In genomic region chr7:36186359-36186758, GRCh38 we compare ENCODE assay signal across 27 cellular contexts. TPM values are rescaled to one million over a fixed set of nuclear protein-coding genes. Genes with fewer than 3 reads are reported as not detected.
A peak's percentile ranks its signal among the peaks of the same experiment; 100 is the strongest.
DNase-seq lines count a peak whose midpoint lies in the region; ATAC-seq and TF ChIP-seq lines count a peak whose summit lies in the region.
"Had no signal": no experiment of that assay in that cellular context is flagged by ENCODE, and none has a peak within 500 bp of the region (broad histone marks: within the 10 kb centered on the region; RNA-seq: fewer than 3 reads in every experiment).

No MANE protein-coding gene starts in this region.

- no peak for ATAC-seq in HG03108 (IDR thresholded peaks at IDR 0.05; ENCODE audit: unreplicated experiment)
- ATAC-seq in HG03354 (IDR thresholded peaks at IDR 0.05; ENCODE audit: poor library complexity, severe bottlenecking, unreplicated experiment): no peak
- ATAC-seq: CD8-positive, alpha-beta T cell; Right ventricle myocardium inferior; SK-N-SH treated with all-trans-retinoic acid at 6 μM for 48 hours had no signal

- peak; percentile 41 for TF ChIP-seq CTCF in DOHH2 (IDR thresholded peaks at IDR 0.05; ENCODE audit: low read depth, low read length, poor library complexity, severe bottlenecking)
- no peak for TF ChIP-seq CTCF in OCI-LY7 (conservative IDR thresholded peaks at IDR 0.05; ENCODE audit: low read length)
- no peak for TF ChIP-seq CTCF in endodermal cell (conservative IDR thresholded peaks at IDR 0.05)
- no peak for TF ChIP-seq CTCF in sigmoid colon (IDR thresholded peaks at IDR 0.05)

- H3K4me1 Mint-ChIP-seq in endodermal cell: peaks cover 40% of the 10 kb centered on the region

- H3K9me2 ChIP-seq in DOHH2 (replicated peaks; ENCODE audit: control insufficient read depth, low read length) (no peaks in the 10 kb centered on the region), OCI-LY7 (ENCODE audit: insufficient read depth, low read length) (no peaks in the 10 kb centered on the region)

- no peak for TF ChIP-seq EP300 in sigmoid colon (IDR thresholded peaks at IDR 0.05)

- H3K4me2 ChIP-seq in DOHH2 (ENCODE audit: low read length): peak overlapping the region; percentile 93
- H3K4me2 ChIP-seq in OCI-LY7 (ENCODE audit: low read length): peak overlapping the region; percentile 66
- H3K4me2 ChIP-seq: KMS-11 had no signal

- no peaks in the 10 kb centered on the region for H3K27me3 ChIP-seq in DOHH2 (ENCODE audit: control insufficient read depth, low read length)
- no peaks in the 10 kb centered on the region for H3K27me3 ChIP-seq in endodermal cell (ENCODE audit: control insufficient read depth, insufficient read depth, low read length, poor library complexity, severe bottlenecking)
- no peaks in the 10 kb centered on the region for H3K27me3 ChIP-seq in sigmoid colon

- no peaks in the 10 kb centered on the region for H3K9me3 Mint-ChIP-seq in endodermal cell
- H3K9me3 Mint-ChIP-seq: CD8-positive, alpha-beta T cell had no signal

- intact Hi-C loops in OCI-LY7 (cut with micrococcal nuclease; ENCODE audit: unreplicated experiment) (no loop called here), sigmoid colon (cut with DNase I) (no loop called here)

- CTCF ChIA-PET in OCI-LY7 (lab: Charles Lee; ENCODE audit: unreplicated experiment): interaction anchor here (0.6 to 0.8 kb wide), 2 partner anchors 106 to 492 kb away, joined by 3 read pairs; no protein-coding TSS in a partner anchor

- H3K4me1 ChIP-seq in DOHH2 (ENCODE audit: control insufficient read depth, low read length): peaks cover 100% of the 10 kb centered on the region
- peaks cover 75% of the 10 kb centered on the region for H3K4me1 ChIP-seq in OCI-LY7 (ENCODE audit: insufficient read depth, low read length, poor library complexity, severe bottlenecking)
- peaks cover 18% of the 10 kb centered on the region for H3K4me1 ChIP-seq in endodermal cell (ENCODE audit: control insufficient read depth, insufficient read depth, low read length)
- H3K4me1 ChIP-seq in sigmoid colon: peaks cover 0 to 57% (median 42%) of the 10 kb centered on the region in 4 donors
- H3K4me1 ChIP-seq: Caco-2, SJCRH30 had no signal

- no peak overlapping the region for H3K4me3 Mint-ChIP-seq in endodermal cell
- H3K4me3 Mint-ChIP-seq: CD8-positive, alpha-beta T cell had no signal

- H3K9me3 ChIP-seq in DOHH2 (ENCODE audit: control insufficient read depth, insufficient read depth, low read length): no peaks in the 10 kb centered on the region
- no peaks in the 10 kb centered on the region for H3K9me3 ChIP-seq in OCI-LY7 (ENCODE audit: low read length)
- no peaks in the 10 kb centered on the region for H3K9me3 ChIP-seq in endodermal cell (ENCODE audit: control insufficient read depth, low read length)
- H3K9me3 ChIP-seq in sigmoid colon: no peaks in the 10 kb centered on the region
- H3K9me3 ChIP-seq: Caco-2, SJCRH30 had no signal

- no peak overlapping the region for H3K9ac ChIP-seq in endodermal cell (ENCODE audit: extremely low read depth, low read length, poor library complexity, severe bottlenecking)
- H3K9ac ChIP-seq: GM23248, KMS-11 had no signal

- POLR2A ChIA-PET in OCI-LY7 (lab: Charles Lee): interaction anchor here (0.7 to 1.3 kb wide), 7 partner anchors 8 to 32 kb away, joined by 3 to 6 read pairs (median 3); no protein-coding TSS in a partner anchor

- BruUV-seq in OCI-LY7 (replicated peaks; lab: Mats Ljungman, UMichigan): no TSS peak

- peak overlapping the region; percentile 97 for H3K27ac ChIP-seq in DOHH2 (ENCODE audit: low read depth, low read length)
- no peak overlapping the region for H3K27ac ChIP-seq in OCI-LY7 (ENCODE audit: low read depth, low read length, poor library complexity, severe bottlenecking)
- H3K27ac ChIP-seq in endodermal cell (ENCODE audit: low read depth, low read length): no peak overlapping the region
- peak overlapping the region in 3 of 4 donors; percentile 15 to 44 (median 19) for H3K27ac ChIP-seq in sigmoid colon
- H3K27ac ChIP-seq: GM23248, KMS-11, SJCRH30 had no signal

- no peaks in the 10 kb centered on the region for H4K20me1 ChIP-seq in DOHH2 (ENCODE audit: control insufficient read depth, insufficient read depth, low read depth, low read length)
- H4K20me1 ChIP-seq in OCI-LY7 (ENCODE audit: insufficient read depth, low read length): no peaks in the 10 kb centered on the region

- peaks cover 96% of the 10 kb centered on the region for H3K79me2 ChIP-seq in DOHH2 (ENCODE audit: control insufficient read depth, low read length)
- no peaks in the 10 kb centered on the region for H3K79me2 ChIP-seq in OCI-LY7 (ENCODE audit: insufficient read depth, low read depth, low read length)

- 89 to 95% methylated on average over 2 to 4 of the region's 4 CpGs for whole genome bisulfite sequencing in endodermal cell (ENCODE audit: insufficient coverage in 1 of 2, insufficient read length in 1 of 2), 2 experiments
- 80 to 85% methylated on average over 4 of the region's 4 CpGs for WGBS in sigmoid colon, 2 donors

- H3K36me3 Mint-ChIP-seq in endodermal cell (ENCODE audit: low read depth): no peaks in the 10 kb centered on the region
- H3K36me3 Mint-ChIP-seq: CD8-positive, alpha-beta T cell had no signal

- H3F3A ChIP-seq in DOHH2 (ENCODE audit: control insufficient read depth, insufficient read depth): peaks cover 68% of the 10 kb centered on the region

- H3K27me3 Mint-ChIP-seq in endodermal cell (ENCODE audit: insufficient read depth): no peaks in the 10 kb centered on the region

- H3K36me3 ChIP-seq in DOHH2 (ENCODE audit: control insufficient read depth, low read length): peaks cover 52% of the 10 kb centered on the region
- no peaks in the 10 kb centered on the region for H3K36me3 ChIP-seq in OCI-LY7 (ENCODE audit: insufficient read depth, low read length)
- no peaks in the 10 kb centered on the region for H3K36me3 ChIP-seq in endodermal cell (ENCODE audit: control insufficient read depth, insufficient read depth, low read length)
- no peaks in the 10 kb centered on the region for H3K36me3 ChIP-seq in sigmoid colon
- H3K36me3 ChIP-seq: SJCRH30 had no signal

- peak overlapping the region; percentile 73 for H2AFZ ChIP-seq in OCI-LY7 (ENCODE audit: low read length)
- H2AFZ ChIP-seq: GM23248 had no signal

- H3K27ac Mint-ChIP-seq in endodermal cell: peak overlapping the region; percentile 18
- H3K27ac Mint-ChIP-seq: CD8-positive, alpha-beta T cell; IgD-negative memory B cell had no signal

- no peak for TF ChIP-seq POLR2A in sigmoid colon (IDR thresholded peaks at IDR 0.05)

- H3K4me3 ChIP-seq in DOHH2 (ENCODE audit: low read length): peak overlapping the region; percentile 59
- no peak overlapping the region for H3K4me3 ChIP-seq in OCI-LY7 (ENCODE audit: low read depth, low read length, poor library complexity, severe bottlenecking)
- no peak overlapping the region for H3K4me3 ChIP-seq in endodermal cell (ENCODE audit: low read length)
- no peak overlapping the region for H3K4me3 ChIP-seq in sigmoid colon
- H3K4me3 ChIP-seq: GM23248, SJCRH30 had no signal

- DNase-seq in OCI-LY7 (ENCODE audit: low spot score) (no peak), endodermal cell (no peak), sigmoid colon (no peak), DMS53 (lab: John Stamatoyannopoulos, UW) (no peak)
- DNase-seq: AML-193; C1 segment of cervical spinal cord; Caco-2; CD8-positive, alpha-beta T cell; DMS79; H7; NCI-H1092; NCI-H1417 treated with DMSO at 0.1 percent for 48 hours; NCI-H1694 treated with DMSO at 0.1 percent for 48 hours; NCI-H2081; NCI-H226; NCI-H510A; NCI-H69; OCI-M1; SJCRH30 had no signal

RNA-seq across cellular contexts. Expression of gene EEPD1, which starts 33.3 kb away (rescaled TPM):
- 1.7 and 5.1 TPM in 2 replicates for total RNA-seq in OCI-LY7 (2014; rRNA removed; shearing (Covaris generic))
- total RNA-seq in OCI-LY7 (2022) (6.1 and 8.1 TPM in 2 replicates), endodermal cell (10 to 100 TPM in 1 of 2 donors, 1 to 10 TPM in 1; 9.7 to 11.4 TPM), sigmoid colon (10 to 100 TPM; 10.9 to 18.1 (median 13.5) TPM)
- polyA plus RNA-seq in endodermal cell (2013, experiment 1 of 2): 5.7 TPM
- polyA plus RNA-seq in endodermal cell (2013, experiment 2 of 2): 6.1 TPM
- polyA plus RNA-seq in sigmoid colon: 10 to 100 TPM in 2 of 3 donors, 1 to 10 TPM in 1; 6.6 to 16.6 (median 14.3) TPM

Comparison
In these comparisons a context has a peak if more than half of its experiments do, and no peak if none do; other contexts are left out.
1. H3K27ac ChIP-seq: peak in DOHH2 (single experiment) and sigmoid colon (3 of 4); none in OCI-LY7 (single experiment) and endodermal cell (single experiment).